1 cellular context compared by ENCODE assay signal in genomic region chr20:4082406-4083102, GRCh38.
TF ChIP-seq lines count a peak whose summit lies in the region.

No MANE protein-coding gene starts in this region.

TF ChIP-seq in HepG2, 621 proteins besides CTCF, POLR2A, EP300 and RAD21 (continued from another document and continues in another):
- TF ChIP-seq ZBTB8A (CRISPR knock-in tag; IDR thresholded peaks at IDR 0.05; ENCODE audit: borderline replicate concordance, low read depth) (no peak; the same call in 1 of the 2 replicates), IRF1 (CRISPR knock-in tag; IDR thresholded peaks at IDR 0.05; ENCODE audit: low read depth) (no peak), ELF4 (CRISPR knock-in tag; IDR thresholded peaks at IDR 0.05; ENCODE audit: borderline replicate concordance) (no peak), ZNF773 (CRISPR knock-in tag; IDR thresholded peaks at IDR 0.05; ENCODE audit: borderline replicate concordance) (no peak), MATR3 (CRISPR knock-in tag; IDR thresholded peaks at IDR 0.05) (no peak), ZNF234 (CRISPR knock-in tag; conservative IDR thresholded peaks at IDR 0.05) (no peak), SP2 (CRISPR knock-in tag; IDR thresholded peaks at IDR 0.05) (no peak), DR1 (CRISPR knock-in tag; IDR thresholded peaks at IDR 0.05) (no peak), TFE3 (CRISPR knock-in tag; IDR thresholded peaks at IDR 0.05) (peak; percentile 83), SALL1 (CRISPR knock-in tag; IDR thresholded peaks at IDR 0.05) (peak; percentile 52; the same call in 1 of the 2 replicates), HBP1 (CRISPR knock-in tag; IDR thresholded peaks at IDR 0.05; ENCODE audit: low read depth) (no peak), ZNF264 (CRISPR knock-in tag; IDR thresholded peaks at IDR 0.05) (no peak), ZNF577 (CRISPR knock-in tag; IDR thresholded peaks at IDR 0.05; ENCODE audit: borderline replicate concordance, low read depth) (no peak), RERE (CRISPR knock-in tag; IDR thresholded peaks at IDR 0.05; ENCODE audit: low read depth) (no peak), PITX1 (CRISPR knock-in tag; IDR thresholded peaks at IDR 0.05) (no peak), ARHGAP35 (CRISPR knock-in tag; IDR thresholded peaks at IDR 0.05; ENCODE audit: borderline replicate concordance) (no peak), ZNF10 (CRISPR knock-in tag; IDR thresholded peaks at IDR 0.05; ENCODE audit: borderline replicate concordance, low read depth) (no peak), KAT7 (CRISPR knock-in tag; IDR thresholded peaks at IDR 0.05; ENCODE audit: borderline replicate concordance) (no peak), ZNF18 (CRISPR knock-in tag; IDR thresholded peaks at IDR 0.05; ENCODE audit: insufficient replicate concordance) (no peak), HES4 (CRISPR knock-in tag; IDR thresholded peaks at IDR 0.05; ENCODE audit: borderline replicate concordance) (no peak), ZNF546 (CRISPR knock-in tag; conservative IDR thresholded peaks at IDR 0.05) (no peak), HOXA3 (CRISPR knock-in tag; IDR thresholded peaks at IDR 0.05) (no peak), SAFB2 (CRISPR knock-in tag; IDR thresholded peaks at IDR 0.05; ENCODE audit: borderline replicate concordance, low read depth) (no peak), NFRKB (IDR thresholded peaks at IDR 0.05) (no peak), ELK4 (CRISPR knock-in tag; IDR thresholded peaks at IDR 0.05; ENCODE audit: borderline replicate concordance) (no peak), KDM3A (CRISPR knock-in tag; IDR thresholded peaks at IDR 0.05; ENCODE audit: low read depth) (no peak), TGIF2 (CRISPR knock-in tag; IDR thresholded peaks at IDR 0.05) (no peak), ATM (IDR thresholded peaks at IDR 0.05; ENCODE audit: borderline replicate concordance) (no peak), SAP130 (CRISPR knock-in tag; IDR thresholded peaks at IDR 0.05; ENCODE audit: low read depth) (peak; percentile 71), HMG20A (CRISPR knock-in tag; IDR thresholded peaks at IDR 0.05; ENCODE audit: borderline replicate concordance) (no peak), ZBTB7A (CRISPR knock-in tag; IDR thresholded peaks at IDR 0.05) (0 out of 2 replicates have a peak, but pooled peaks have one; percentile 24), ZKSCAN5 (CRISPR knock-in tag; IDR thresholded peaks at IDR 0.05) (no peak), THAP9 (CRISPR knock-in tag; IDR thresholded peaks at IDR 0.05; ENCODE audit: borderline replicate concordance) (no peak), ZNF644 (CRISPR knock-in tag; IDR thresholded peaks at IDR 0.05; ENCODE audit: low read depth) (peak; percentile 52; the same call in 1 of the 2 replicates), ZNF839 (CRISPR knock-in tag; IDR thresholded peaks at IDR 0.05; ENCODE audit: borderline replicate concordance) (no peak), PAF1 (CRISPR knock-in tag; IDR thresholded peaks at IDR 0.05) (no peak), SP4 (CRISPR knock-in tag; IDR thresholded peaks at IDR 0.05) (no peak), ZNF30 (CRISPR knock-in tag; IDR thresholded peaks at IDR 0.05) (no peak), ATF3 (CRISPR knock-in tag; IDR thresholded peaks at IDR 0.05) (no peak), KDM2A (CRISPR knock-in tag; IDR thresholded peaks at IDR 0.05; ENCODE audit: borderline replicate concordance, low read depth) (0 out of 2 replicates have a peak, but pooled peaks have one; percentile 44), GTF3A (CRISPR knock-in tag; conservative IDR thresholded peaks at IDR 0.05) (0 out of 2 replicates have a peak, but pooled peaks have one; percentile 43), HDAC1 (CRISPR knock-in tag; IDR thresholded peaks at IDR 0.05) (no peak; the same call in 1 of the 2 replicates), SP5 (CRISPR knock-in tag; IDR thresholded peaks at IDR 0.05; ENCODE audit: borderline replicate concordance, low read depth) (peak; percentile 70), ZNF772 (CRISPR knock-in tag; IDR thresholded peaks at IDR 0.05) (0 out of 2 replicates have a peak, but pooled peaks have one; percentile 27), SETDB1 (CRISPR knock-in tag; IDR thresholded peaks at IDR 0.05; ENCODE audit: borderline replicate concordance) (no peak), PLRG1 (conservative IDR thresholded peaks at IDR 0.05) (no peak), GMEB1 (CRISPR knock-in tag; IDR thresholded peaks at IDR 0.05; ENCODE audit: borderline replicate concordance) (no peak), ATF5 (CRISPR knock-in tag; IDR thresholded peaks at IDR 0.05; ENCODE audit: low read depth) (no peak), NBN (conservative IDR thresholded peaks at IDR 0.05) (no peak), HHEX (CRISPR knock-in tag; IDR thresholded peaks at IDR 0.05) (no peak), ZMYM2 (CRISPR knock-in tag; IDR thresholded peaks at IDR 0.05) (no peak), ZNF121 (CRISPR knock-in tag; IDR thresholded peaks at IDR 0.05) (no peak), ZNF256 (CRISPR knock-in tag; conservative IDR thresholded peaks at IDR 0.05) (no peak)
